In genomic region chr1:158007180-158007579, GRCh38 we compare ENCODE assay signal across 13 cellular contexts. TPM values are rescaled to one million over a fixed set of nuclear protein-coding genes. Genes with fewer than 3 reads are reported as not detected.
DNase-seq lines count a peak whose midpoint lies in the region; ATAC-seq and TF ChIP-seq lines count a peak whose summit lies in the region.
"Had no signal": no experiment of that assay in that cellular context is flagged by ENCODE, and none has a peak within 500 bp of the region (broad histone marks: within the 10 kb centered on the region; RNA-seq: fewer than 3 reads in every experiment).

No MANE protein-coding gene starts in this region.

- no peaks in the 10 kb centered on the region for H3K36me3 ChIP-seq in H7 (replicated peaks; ENCODE audit: control insufficient read depth, insufficient read depth, low read length)
- peaks cover 12 to 35% of the 10 kb centered on the region in 2 experiments for H3K36me3 ChIP-seq in mesenchymal stem cell (ENCODE audit: control insufficient read depth in 1 of 2, insufficient read depth in 2 of 2, low read depth in 1 of 2, low read length in 2 of 2)
- no peaks in the 10 kb centered on the region for H3K36me3 ChIP-seq in spleen

- H3K27me3 Mint-ChIP-seq in MCF 10A (ENCODE audit: insufficient read depth, unreplicated experiment) = no peaks in the 10 kb centered on the region
- peaks cover 1 to 25% (median 9%) of the 10 kb centered on the region in 5 donors for H3K27me3 Mint-ChIP-seq in naive thymus-derived CD8-positive, alpha-beta T cell

- H4K8ac ChIP-seq in mesenchymal stem cell (ENCODE audit: low read length) = peak overlapping the region; percentile 35

- TF ChIP-seq CTCF in MCF 10A (IDR thresholded peaks at IDR 0.05; ENCODE audit: unreplicated experiment) (no peak), spleen (IDR thresholded peaks at IDR 0.05 in 8 of 11, conservative IDR thresholded peaks at IDR 0.05 in 3 of 11) (no peak)

- H2BK12ac ChIP-seq in mesenchymal stem cell (ENCODE audit: low read length in 2 of 2) = peak overlapping the region; percentile 65 to 80

- H2BK15ac ChIP-seq in mesenchymal stem cell (ENCODE audit: low read depth, poor library complexity, severe bottlenecking) = peak overlapping the region; percentile 26

- ATAC-seq in HG03196 (IDR thresholded peaks at IDR 0.05; ENCODE audit: unreplicated experiment) = no peak
- no peak for ATAC-seq in GM21723 (IDR thresholded peaks at IDR 0.05; ENCODE audit: unreplicated experiment)
- ATAC-seq in naive thymus-derived CD8-positive, alpha-beta T cell = no peak
- ATAC-seq: mucosa of descending colon had no signal

- H3K36me3 Mint-ChIP-seq in MCF 10A (ENCODE audit: insufficient read depth, unreplicated experiment) = no peaks in the 10 kb centered on the region
- H3K36me3 Mint-ChIP-seq in naive thymus-derived CD8-positive, alpha-beta T cell = no peaks in the 10 kb centered on the region
- H3K36me3 Mint-ChIP-seq: activated CD4-positive, alpha-beta memory T cell treated with anti-CD3 and anti-CD28 coated beads for 36 hours had no signal

- peak overlapping the region; percentile 4 for H3K4me2 ChIP-seq in mesenchymal stem cell (ENCODE audit: low read length, poor library complexity, severe bottlenecking)

- H3K27ac Mint-ChIP-seq in MCF 10A (ENCODE audit: low read depth, unreplicated experiment) = peak overlapping the region; percentile 77
- H3K27ac Mint-ChIP-seq in naive thymus-derived CD8-positive, alpha-beta T cell = no peak overlapping the region
- H3K27ac Mint-ChIP-seq: activated CD4-positive, alpha-beta memory T cell treated with anti-CD3 and anti-CD28 coated beads for 36 hours; activated T-helper 1 cell treated with anti-CD3 and anti-CD28 coated beads, Interleukin-12 subunit alpha, Interleukin-12 subunit beta, Interleukin-2, Interleukin-4 antibody, amounts not matched to agents 30 ng/mL and 10 ng/mL and 1 ng/mL, durations not matched to agents 14 hours and 24 hours and 36 hours had no signal

- BruUV-seq in MCF 10A (replicated peaks; lab: Mats Ljungman, UMichigan) = no TSS peak

- H3K27ac ChIP-seq in mesenchymal stem cell (ENCODE audit: low read length, poor library complexity, severe bottlenecking) (peak overlapping the region; percentile 93), spleen (peak overlapping the region in 6 of 8 donors; percentile 27 to 76 (median 67))

- H3K23ac ChIP-seq in mesenchymal stem cell (ENCODE audit: low read length in 2 of 2) = peak overlapping the region in 1 of 2 experiments; percentile 75

- H3K4me3 ChIP-seq in H7 (ENCODE audit: insufficient read depth, low read depth, low read length) (no peak overlapping the region), mesenchymal stem cell (ENCODE audit: insufficient read depth in 1 of 2, low read depth in 1 of 2, low read length in 2 of 2) (no peak overlapping the region), spleen (no peak overlapping the region)
- H3K4me3 ChIP-seq: mucosa of descending colon had no signal

- POLR2A ChIA-PET in MCF 10A (lab: Yijun Ruan, JAX) = interaction anchor here (0.7 to 14.0 kb wide), 5 partner anchors 11 to 23 kb away, joined by 3 to 245 read pairs (median 3); partner anchors contain the start of gene KIRREL1
- POLR2A ChIA-PET in naive thymus-derived CD8-positive, alpha-beta T cell (lab: Charles Lee) = no interaction called here

- peak overlapping the region; percentile 19 to 66 for H3K4ac ChIP-seq in mesenchymal stem cell (ENCODE audit: low read depth in 1 of 2, low read length in 2 of 2)

- H3K9me3 ChIP-seq in mesenchymal stem cell (ENCODE audit: control insufficient read depth, low read length) = no peaks in the 10 kb centered on the region
- no peaks in the 10 kb centered on the region for H3K9me3 ChIP-seq in spleen
- H3K9me3 ChIP-seq: mucosa of descending colon had no signal

- H3K18ac ChIP-seq in mesenchymal stem cell (ENCODE audit: low read depth in 1 of 2, low read length in 2 of 2) = peak overlapping the region; percentile 80 to 96

- 82% methylated on average over 7 of the region's 7 CpGs for WGBS in mesenchymal stem cell
- WGBS in spleen, 5 donors = 67 to 92% (median 84%) methylated on average over 7 of the region's 7 CpGs

- no peak overlapping the region for H2BK120ac ChIP-seq in mesenchymal stem cell (ENCODE audit: low read depth, low read length)

- CTCF ChIA-PET in MCF 10A (lab: Yijun Ruan, JAX) = interaction anchor here (0.8 to 26.2 kb wide), 10 partner anchors 9 to 117 kb away, joined by 3 to 494 read pairs (median 6); partner anchors contain the start of gene KIRREL1

- H4K91ac ChIP-seq in mesenchymal stem cell (ENCODE audit: low read length) = peak overlapping the region; percentile 70

- H2AFZ ChIP-seq in mesenchymal stem cell (ENCODE audit: low read depth, low read length) = no peak overlapping the region

- TF ChIP-seq POLR2A in spleen (IDR thresholded peaks at IDR 0.05) = no peak

- no peaks in the 10 kb centered on the region for H3K27me3 ChIP-seq in H7 (ENCODE audit: control insufficient read depth, insufficient read depth, low read length)
- H3K27me3 ChIP-seq in mesenchymal stem cell (ENCODE audit: control insufficient read depth in 1 of 2, insufficient read depth in 1 of 2, low read length in 2 of 2) = no peaks in the 10 kb centered on the region
- peaks cover 0 to 12% (median 0%) of the 10 kb centered on the region in 7 donors for H3K27me3 ChIP-seq in spleen (replicated peaks in 1 of 7)

- H3K9me3 Mint-ChIP-seq in MCF 10A (ENCODE audit: unreplicated experiment) = no peaks in the 10 kb centered on the region
- H3K9me3 Mint-ChIP-seq in naive thymus-derived CD8-positive, alpha-beta T cell = no peaks in the 10 kb centered on the region
- H3K9me3 Mint-ChIP-seq: activated CD4-positive, alpha-beta memory T cell treated with anti-CD3 and anti-CD28 coated beads for 36 hours; activated T-helper 1 cell treated with anti-CD3 and anti-CD28 coated beads, Interleukin-12 subunit alpha, Interleukin-12 subunit beta, Interleukin-2, Interleukin-4 antibody, amounts not matched to agents 30 ng/mL and 10 ng/mL and 1 ng/mL, durations not matched to agents 14 hours and 24 hours and 36 hours had no signal

- H3K79me1 ChIP-seq in mesenchymal stem cell (replicated peaks; ENCODE audit: low read length, poor library complexity, severe bottlenecking) = no peaks in the 10 kb centered on the region

- intact Hi-C loops in MCF 10A (cut with micrococcal nuclease) = no loop called here
- intact Hi-C loops in spleen (cut with DNase I; ENCODE audit: low total_unique reads) = no loop called here

- DNase-seq in H7 (peak; percentile 57), MCF 10A (ENCODE audit: unreplicated experiment) (no peak), mesenchymal stem cell (no peak), spleen (no peak)
- no peak for DNase-seq in stimulated activated CD4-positive, alpha-beta T cell treated with anti-CD3 and anti-CD28 coated beads, Interleukin-2, amount 100 ng/mL, for 24 hours
- DNase-seq in naive thymus-derived CD8-positive, alpha-beta T cell = no peak
- DNase-seq: activated CD4-positive, alpha-beta memory T cell treated with anti-CD3 and anti-CD28 coated beads for 36 hours; anterior cingulate cortex; mucosa of descending colon; NCI-H2171 had no signal

- H3K4me1 ChIP-seq in mesenchymal stem cell (ENCODE audit: control insufficient read depth, insufficient read depth, low read depth, low read length) = peaks cover 56% of the 10 kb centered on the region
- H3K4me1 ChIP-seq in spleen = peaks cover 0 to 74% (median 8%) of the 10 kb centered on the region in 6 donors

- peaks cover 90% of the 10 kb centered on the region for H3K4me1 Mint-ChIP-seq in MCF 10A (ENCODE audit: insufficient read depth, unreplicated experiment)
- peaks cover 0 to 2% (median 0%) of the 10 kb centered on the region in 4 donors for H3K4me1 Mint-ChIP-seq in naive thymus-derived CD8-positive, alpha-beta T cell

- H3K14ac ChIP-seq in mesenchymal stem cell (ENCODE audit: low read length in 2 of 2) = peak overlapping the region in 1 of 2 experiments; percentile 80

- H3K4me3 Mint-ChIP-seq in MCF 10A (ENCODE audit: unreplicated experiment) = no peak overlapping the region
- no peak overlapping the region for H3K4me3 Mint-ChIP-seq in naive thymus-derived CD8-positive, alpha-beta T cell
- H3K4me3 Mint-ChIP-seq: activated CD4-positive, alpha-beta memory T cell treated with anti-CD3 and anti-CD28 coated beads for 36 hours; activated T-helper 1 cell treated with anti-CD3 and anti-CD28 coated beads, Interleukin-12 subunit alpha, Interleukin-12 subunit beta, Interleukin-2, Interleukin-4 antibody, amounts not matched to agents 30 ng/mL and 10 ng/mL and 1 ng/mL, durations not matched to agents 14 hours and 24 hours and 36 hours had no signal

- peak overlapping the region; percentile 25 for H3K9ac ChIP-seq in mesenchymal stem cell (ENCODE audit: low read length)

- H2BK5ac ChIP-seq in mesenchymal stem cell (ENCODE audit: low read depth, low read length, poor library complexity, severe bottlenecking) = peak overlapping the region; percentile 10

- peak overlapping the region; percentile 51 for H2AK5ac ChIP-seq in mesenchymal stem cell (ENCODE audit: low read length, severe bottlenecking)

RNA-seq across cellular contexts. Expression of gene KIRREL1, which starts 13.7 kb away (rescaled TPM):
- 48.2 and 56.5 TPM in 2 replicates for total RNA-seq in H7 (2014; rRNA removed; shearing (Covaris generic))
- total RNA-seq in MCF 10A (2022) = 73.6 and 101 TPM in 2 replicates
- polyA plus RNA-seq in mesenchymal stem cell (2013, experiment 1 of 2) = 133 TPM
- 130 TPM for polyA plus RNA-seq in mesenchymal stem cell (2013, experiment 2 of 2)
- total RNA-seq in spleen = 10 to 100 TPM; 14.0 to 50.9 (median 24.5) TPM
- polyA plus RNA-seq in spleen = 1 to 10 TPM; 1.4 to 3.9 (median 1.7) TPM
- not detected for total RNA-seq in naive thymus-derived CD8-positive, alpha-beta T cell
- polyA plus RNA-seq in naive thymus-derived CD8-positive, alpha-beta T cell = not detected
- total RNA-seq: activated CD4-positive, alpha-beta memory T cell treated with anti-CD3 and anti-CD28 coated beads for 36 hours; activated T-helper 1 cell treated with anti-CD3 and anti-CD28 coated beads, Interleukin-12 subunit alpha, Interleukin-12 subunit beta, Interleukin-2, Interleukin-4 antibody, amounts not matched to agents 30 ng/mL and 10 ng/mL and 1 ng/mL, durations not matched to agents 14 hours and 24 hours and 36 hours had no signal

Comparison
In these comparisons a context has a peak if more than half of its experiments do, and no peak if none do; other contexts are left out.
1. RNA of gene KIRREL1, which starts 13.7 kb away (total RNA-seq): 73.6 to 101 TPM in MCF 10A, 48.2 to 56.5 TPM in H7 and 14.0 to 50.9 TPM in spleen; not detected in naive thymus-derived CD8-positive, alpha-beta T cell; every median in the first group is over 10 times any median in the second.